Comparison of ENCODE assay signal across 10 cellular contexts in the genomic region with DNA sequence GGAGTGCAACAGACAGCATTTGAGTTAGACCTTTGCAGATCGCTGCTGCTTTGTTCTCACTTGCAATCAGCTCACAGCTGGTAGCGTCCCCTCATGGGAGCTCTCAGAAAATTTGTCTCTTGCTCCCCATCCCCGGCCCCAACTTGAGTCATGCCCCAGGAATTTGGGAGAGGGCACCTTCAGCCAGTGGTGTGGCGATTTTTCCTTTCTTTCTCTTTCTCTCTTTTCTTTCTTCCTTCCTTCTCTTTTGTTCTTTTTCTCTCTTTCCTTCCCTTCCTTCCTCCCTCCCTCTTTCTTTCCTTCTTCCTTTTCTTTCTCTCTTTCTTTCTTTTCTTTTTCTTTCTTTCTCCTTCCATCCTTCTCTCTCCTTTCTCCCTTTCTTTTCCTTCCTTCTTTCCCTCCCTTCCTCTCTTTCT. TPM values are rescaled to one million over a fixed set of nuclear protein-coding genes. Genes with fewer than 3 reads are reported as not detected.
DNase-seq lines count a peak whose midpoint lies in the region; ATAC-seq and TF ChIP-seq lines count a peak whose summit lies in the region.
"Had no signal": no experiment of that assay in that cellular context is flagged by ENCODE, and none has a peak within 500 bp of the region (broad histone marks: within the 10 kb centered on the region; RNA-seq: fewer than 3 reads in every experiment).

No MANE protein-coding gene starts in this region.

- peaks cover 22% of the 10 kb centered on the region for H3K27me3 Mint-ChIP-seq in type B pancreatic cell

- peak overlapping the region; percentile 27; the same call in 1 of the 2 replicates for H3K4me3 ChIP-seq in HUES64 (ENCODE audit: low read length)
- H3K4me3 ChIP-seq in body of pancreas, result no peak overlapping the region

- no peak for TF ChIP-seq POLR2A in body of pancreas (IDR thresholded peaks at IDR 0.05)

- no peak overlapping the region for H3K4me3 Mint-ChIP-seq in type B pancreatic cell

- peak overlapping the region; percentile 69 for H3K27ac Mint-ChIP-seq in type B pancreatic cell

- H3K4me1 ChIP-seq in HUES64 (ENCODE audit: insufficient read depth, low read length) (peaks cover 35% of the 10 kb centered on the region), body of pancreas (peaks cover 36% of the 10 kb centered on the region)

- H3K9me3 Mint-ChIP-seq in type B pancreatic cell, result peaks cover 9% of the 10 kb centered on the region

- peaks cover 37% of the 10 kb centered on the region for H3K4me1 Mint-ChIP-seq in type B pancreatic cell (ENCODE audit: unreplicated experiment)

- H3K36me3 ChIP-seq in HUES64 (ENCODE audit: insufficient read depth, low read length) (no peaks in the 10 kb centered on the region), body of pancreas (replicated peaks in 1 of 2; ENCODE audit: insufficient read depth in 1 of 2, low read depth in 2 of 2) (no peaks in the 10 kb centered on the region)

- H3K9ac ChIP-seq in HUES64 (ENCODE audit: low read depth, low read length), result peak overlapping the region; percentile 51; the same call in 1 of the 2 replicates

- no peaks in the 10 kb centered on the region for H3K36me3 Mint-ChIP-seq in type B pancreatic cell

- ATAC-seq in body of pancreas, result no peak
- ATAC-seq in GM18520 (IDR thresholded peaks at IDR 0.05; ENCODE audit: unreplicated experiment), result no peak

- 14% methylated on average over 4 of the region's 4 CpGs for WGBS in HUES64
- 51 to 87% methylated on average over 4 of the region's 4 CpGs for WGBS in body of pancreas, 2 donors

- no peaks in the 10 kb centered on the region for H3K9me3 ChIP-seq in HUES64 (ENCODE audit: insufficient read depth, low read depth, low read length)
- H3K9me3 ChIP-seq in body of pancreas, result no peaks in the 10 kb centered on the region
- H3K9me3 ChIP-seq: psoas muscle had no signal

- H3K27me3 ChIP-seq in HUES64 (ENCODE audit: insufficient read depth, low read length) (no peaks in the 10 kb centered on the region), body of pancreas (no peaks in the 10 kb centered on the region)

- H3K27ac ChIP-seq in HUES64 (ENCODE audit: low read depth, low read length) (peak overlapping the region; percentile 40; the same call in 1 of the 2 replicates), body of pancreas (peak overlapping the region in 3 of 4 donors; percentile 75 to 79 (median 77))

- intact Hi-C loops in body of pancreas (cut with DNase I), result no loop called here

- no peak for DNase-seq in body of pancreas
- peak; percentile 91 for DNase-seq in islet precursor cell
- DNase-seq in type B pancreatic cell (ENCODE audit: extremely low spot score, unreplicated experiment), result no peak
- DNase-seq in SKM-1 (lab: John Stamatoyannopoulos, UW; ENCODE audit: unreplicated experiment), result no peak
- DNase-seq in NCI-H187 treated with DMSO at 0.1 percent for 48 hours (lab: John Stamatoyannopoulos, UW), result no peak
- DNase-seq in AML-193 (lab: John Stamatoyannopoulos, UW), result no peak
- DNase-seq: NCI-H1436 had no signal

- TF ChIP-seq CTCF in body of pancreas (IDR thresholded peaks at IDR 0.05) (no peak), type B pancreatic cell (conservative IDR thresholded peaks at IDR 0.05) (no peak)

RNA-seq across cellular contexts. Expression of a gene that starts 34.2 kb away (rescaled TPM):
- polyA plus RNA-seq in HUES64 (2013, experiment 1 of 2), result 1.00 TPM
- polyA plus RNA-seq in HUES64 (2013, experiment 2 of 2), result 1.5 TPM
- total RNA-seq in body of pancreas (not detected), type B pancreatic cell (ENCODE audit: low replicate concordance) (1.0 TPM in 1 of 2 replicates, not detected in the other)
